Comparison of ENCODE assay signal across 8 cellular contexts in the genomic region with DNA sequence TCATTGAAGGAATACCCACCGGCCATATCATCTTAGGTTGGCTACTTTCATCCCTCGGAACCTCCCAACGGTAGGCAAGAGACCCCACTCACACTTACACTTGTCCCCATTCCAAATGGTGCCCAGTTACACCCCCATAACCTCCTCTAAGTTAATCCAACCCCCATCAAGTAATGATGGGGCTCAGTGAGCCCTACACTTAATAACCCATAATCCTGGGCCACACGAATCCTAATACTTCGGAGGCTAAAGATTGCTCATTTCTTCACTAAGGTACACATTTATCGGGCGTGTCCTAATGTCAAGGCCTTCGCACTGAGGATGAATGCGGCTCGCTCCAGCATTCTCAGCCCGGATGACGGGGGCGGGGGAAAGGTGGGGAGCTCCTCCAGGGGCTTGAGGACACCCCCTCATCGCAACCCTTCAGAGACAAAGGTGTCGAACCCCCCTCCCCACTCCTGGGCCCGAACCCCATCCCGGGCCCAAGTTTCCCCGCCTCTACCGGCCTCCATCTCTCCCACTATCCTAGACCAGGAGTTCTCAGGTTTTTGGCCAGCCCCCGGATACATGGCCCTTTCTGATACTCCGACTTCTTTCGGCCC. TPM values are rescaled to one million over a fixed set of nuclear protein-coding genes. Genes with fewer than 3 reads are reported as not detected.
DNase-seq lines count a peak whose midpoint lies in the region; ATAC-seq and TF ChIP-seq lines count a peak whose summit lies in the region.

No MANE protein-coding gene starts in this region.

- peak overlapping the region; percentile 98 for H3K4me3 ChIP-seq in adipocyte (ENCODE audit: low read length)
- H3K4me3 ChIP-seq in vagina, result peak overlapping the region; percentile 84 to 85

- H3K4me1 ChIP-seq in adipocyte (ENCODE audit: control insufficient read depth, insufficient read depth, low read length) (peaks cover 19% of the 10 kb centered on the region), vagina (peaks cover 28% of the 10 kb centered on the region)

- ATAC-seq in left colon (peak; percentile 14), HG02798 (IDR thresholded peaks at IDR 0.05; ENCODE audit: poor library complexity, unreplicated experiment) (no peak)

- peak overlapping the region; percentile 95 for H3K9ac ChIP-seq in adipocyte (ENCODE audit: low read length)

- peaks cover 38% of the 10 kb centered on the region for H3K36me3 ChIP-seq in adipocyte (ENCODE audit: control insufficient read depth, insufficient read depth, low read length, severe bottlenecking)
- H3K36me3 ChIP-seq in vagina, result peaks cover 6 to 41% of the 10 kb centered on the region in 2 donors

- DNase-seq in stimulated activated CD4-positive, alpha-beta T cell treated with anti-CD3 and anti-CD28 coated beads, Interleukin-12 subunit alpha, Interleukin-12 subunit beta, amount 100 ng/mL, for 4 hours, result peak; percentile 28
- no peak for DNase-seq in stimulated activated CD4-positive, alpha-beta T cell treated with anti-CD3 and anti-CD28 coated beads, Interleukin-1b, Interleukin-23, amount 100 ng/mL, for 48 hours
- DNase-seq in adipocyte (ENCODE audit: low read depth), result no peak
- no peak for DNase-seq in left colon
- DNase-seq in vagina (ENCODE audit: extremely low spot score in 2 of 2), result no peak
- DNase-seq in NCI-H2196 treated with DMSO at 0.1 percent for 48 hours (lab: John Stamatoyannopoulos, UW; ENCODE audit: unreplicated experiment), result no peak
- no peak for DNase-seq in NCI-H510A (lab: John Stamatoyannopoulos, UW)

- intact Hi-C loops in left colon (cut with DNase I, micrococcal nuclease) (loop anchor here in 1 of 2 donors (10.0 kb wide), 1 partner anchor 314 kb away; a partner anchor contains a TSS), vagina (cut with DNase I) (loop anchor here (10.0 kb wide), 1 partner anchor 284 kb away; a partner anchor contains a TSS)

- TF ChIP-seq POLR2A in vagina (IDR thresholded peaks at IDR 0.05), result no peak

- peak overlapping the region; percentile 86 for H3K27ac ChIP-seq in vagina

- no peak for TF ChIP-seq CTCF in vagina (IDR thresholded peaks at IDR 0.05)

- H3K27me3 ChIP-seq in adipocyte (replicated peaks; ENCODE audit: control insufficient read depth, insufficient read depth, low read length), result no peaks in the 10 kb centered on the region
- no peaks in the 10 kb centered on the region for H3K27me3 ChIP-seq in vagina

- H3K9me3 ChIP-seq in adipocyte (ENCODE audit: control insufficient read depth, low read length) (no peaks in the 10 kb centered on the region), vagina (no peaks in the 10 kb centered on the region)

RNA-seq across cellular contexts. Expression of a gene that starts 0.4 kb away (rescaled TPM):
- 100 to 1,000 TPM in 1 of 2 donors, 10 to 100 TPM in 1; 93.1 to 113 TPM for total RNA-seq in left colon
- 85.4 TPM for total RNA-seq in vagina

RNA-seq across cellular contexts. Expression of a gene that starts 8.1 kb away (rescaled TPM):
- total RNA-seq in left colon (1 to 10 TPM; 2.8 to 5.2 TPM), vagina (45.9 TPM)

RNA-seq across cellular contexts. Expression of a gene that starts 11.9 kb away (rescaled TPM):
- total RNA-seq in left colon (10 to 100 TPM; 23.6 to 25.1 TPM), vagina (43.2 TPM)

RNA-seq across cellular contexts. Expression of a gene that starts 36.5 kb away (rescaled TPM):
- total RNA-seq in left colon (10 to 100 TPM; 54.0 to 61.5 TPM), vagina (67.3 TPM)

RNA-seq across cellular contexts. Expression of a gene that starts 42.1 kb away (rescaled TPM):
- total RNA-seq in left colon (1 to 10 TPM; 1.6 to 1.9 TPM), vagina (not detected)
